ENCODE assay signal across 1 cellular context in the genomic region with DNA sequence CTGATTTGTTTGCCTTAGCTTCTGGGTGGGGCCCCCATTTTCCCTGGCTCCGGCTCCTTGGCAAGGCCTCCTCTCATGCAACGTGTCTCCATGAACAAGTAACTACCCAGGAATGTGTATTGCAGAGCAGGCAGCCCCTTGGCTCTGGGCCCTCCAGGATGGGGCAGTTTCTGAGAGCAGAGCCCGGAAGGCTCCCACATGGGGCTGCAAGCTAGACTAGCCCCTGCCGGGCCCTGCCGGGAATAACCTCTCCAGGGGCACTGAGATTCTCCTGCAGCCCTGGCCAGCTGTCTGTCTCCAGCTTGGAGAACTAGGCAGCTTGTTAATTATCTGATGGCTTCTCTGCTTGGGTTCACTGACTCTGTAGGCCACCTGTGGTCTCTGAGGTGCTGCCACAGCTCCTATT.
TF ChIP-seq lines count a peak whose summit lies in the region.

No MANE protein-coding gene starts in this region.

TF ChIP-seq in SK-N-SH, 30 proteins besides CTCF, POLR2A, EP300 and RAD21 (continued from another document):
- TF ChIP-seq, protein P1, sequence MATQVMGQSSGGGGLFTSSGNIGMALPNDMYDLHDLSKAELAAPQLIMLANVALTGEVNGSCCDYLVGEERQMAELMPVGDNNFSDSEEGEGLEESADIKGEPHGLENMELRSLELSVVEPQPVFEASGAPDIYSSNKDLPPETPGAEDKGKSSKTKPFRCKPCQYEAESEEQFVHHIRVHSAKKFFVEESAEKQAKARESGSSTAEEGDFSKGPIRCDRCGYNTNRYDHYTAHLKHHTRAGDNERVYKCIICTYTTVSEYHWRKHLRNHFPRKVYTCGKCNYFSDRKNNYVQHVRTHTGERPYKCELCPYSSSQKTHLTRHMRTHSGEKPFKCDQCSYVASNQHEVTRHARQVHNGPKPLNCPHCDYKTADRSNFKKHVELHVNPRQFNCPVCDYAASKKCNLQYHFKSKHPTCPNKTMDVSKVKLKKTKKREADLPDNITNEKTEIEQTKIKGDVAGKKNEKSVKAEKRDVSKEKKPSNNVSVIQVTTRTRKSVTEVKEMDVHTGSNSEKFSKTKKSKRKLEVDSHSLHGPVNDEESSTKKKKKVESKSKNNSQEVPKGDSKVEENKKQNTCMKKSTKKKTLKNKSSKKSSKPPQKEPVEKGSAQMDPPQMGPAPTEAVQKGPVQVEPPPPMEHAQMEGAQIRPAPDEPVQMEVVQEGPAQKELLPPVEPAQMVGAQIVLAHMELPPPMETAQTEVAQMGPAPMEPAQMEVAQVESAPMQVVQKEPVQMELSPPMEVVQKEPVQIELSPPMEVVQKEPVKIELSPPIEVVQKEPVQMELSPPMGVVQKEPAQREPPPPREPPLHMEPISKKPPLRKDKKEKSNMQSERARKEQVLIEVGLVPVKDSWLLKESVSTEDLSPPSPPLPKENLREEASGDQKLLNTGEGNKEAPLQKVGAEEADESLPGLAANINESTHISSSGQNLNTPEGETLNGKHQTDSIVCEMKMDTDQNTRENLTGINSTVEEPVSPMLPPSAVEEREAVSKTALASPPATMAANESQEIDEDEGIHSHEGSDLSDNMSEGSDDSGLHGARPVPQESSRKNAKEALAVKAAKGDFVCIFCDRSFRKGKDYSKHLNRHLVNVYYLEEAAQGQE (IDR thresholded peaks at IDR 0.05; ENCODE audit: low read depth, low read length) = no peak
- TF ChIP-seq POLR2AphosphoS5 (IDR thresholded peaks at IDR 0.05; ENCODE audit: low read depth, low read length) (peak; percentile 80), FOSL2 (IDR thresholded peaks at IDR 0.05; ENCODE audit: borderline replicate concordance, low read depth) (peak; percentile 86; the same call in 1 of the 2 replicates), MEF2A (IDR thresholded peaks at IDR 0.05; ENCODE audit: borderline replicate concordance, low read depth) (peak; percentile 77; the same call in 1 of the 2 replicates), TCF12 (IDR thresholded peaks at IDR 0.05) (peak; percentile 94), GATA2 (CRISPR knock-in tag; IDR thresholded peaks at IDR 0.05) (no peak), SMC3 (IDR thresholded peaks at IDR 0.05; ENCODE audit: low read depth, low read length) (peak; percentile 27; the same call in 1 of the 2 replicates), EZH2phosphoT487 (IDR thresholded peaks at IDR 0.05; ENCODE audit: borderline replicate concordance, low read depth) (no peak), CHD2 (IDR thresholded peaks at IDR 0.05; ENCODE audit: low read length, partially characterized antibody) (no peak), FOXJ3 (CRISPR knock-in tag; IDR thresholded peaks at IDR 0.05) (no peak), RCOR1 (IDR thresholded peaks at IDR 0.05; ENCODE audit: low read length) (no peak)
- TF ChIP-seq, protein P2, sequence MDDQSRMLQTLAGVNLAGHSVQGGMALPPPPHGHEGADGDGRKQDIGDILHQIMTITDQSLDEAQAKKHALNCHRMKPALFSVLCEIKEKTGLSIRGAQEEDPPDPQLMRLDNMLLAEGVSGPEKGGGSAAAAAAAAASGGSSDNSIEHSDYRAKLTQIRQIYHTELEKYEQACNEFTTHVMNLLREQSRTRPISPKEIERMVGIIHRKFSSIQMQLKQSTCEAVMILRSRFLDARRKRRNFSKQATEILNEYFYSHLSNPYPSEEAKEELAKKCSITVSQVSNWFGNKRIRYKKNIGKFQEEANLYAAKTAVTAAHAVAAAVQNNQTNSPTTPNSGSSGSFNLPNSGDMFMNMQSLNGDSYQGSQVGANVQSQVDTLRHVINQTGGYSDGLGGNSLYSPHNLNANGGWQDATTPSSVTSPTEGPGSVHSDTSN (IDR thresholded peaks at IDR 0.05) = peak; percentile 84
- TF ChIP-seq, protein P3, sequence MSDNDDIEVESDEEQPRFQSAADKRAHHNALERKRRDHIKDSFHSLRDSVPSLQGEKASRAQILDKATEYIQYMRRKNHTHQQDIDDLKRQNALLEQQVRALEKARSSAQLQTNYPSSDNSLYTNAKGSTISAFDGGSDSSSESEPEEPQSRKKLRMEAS (IDR thresholded peaks at IDR 0.05; ENCODE audit: low read depth) = peak; percentile 97
- TF ChIP-seq, protein P4, sequence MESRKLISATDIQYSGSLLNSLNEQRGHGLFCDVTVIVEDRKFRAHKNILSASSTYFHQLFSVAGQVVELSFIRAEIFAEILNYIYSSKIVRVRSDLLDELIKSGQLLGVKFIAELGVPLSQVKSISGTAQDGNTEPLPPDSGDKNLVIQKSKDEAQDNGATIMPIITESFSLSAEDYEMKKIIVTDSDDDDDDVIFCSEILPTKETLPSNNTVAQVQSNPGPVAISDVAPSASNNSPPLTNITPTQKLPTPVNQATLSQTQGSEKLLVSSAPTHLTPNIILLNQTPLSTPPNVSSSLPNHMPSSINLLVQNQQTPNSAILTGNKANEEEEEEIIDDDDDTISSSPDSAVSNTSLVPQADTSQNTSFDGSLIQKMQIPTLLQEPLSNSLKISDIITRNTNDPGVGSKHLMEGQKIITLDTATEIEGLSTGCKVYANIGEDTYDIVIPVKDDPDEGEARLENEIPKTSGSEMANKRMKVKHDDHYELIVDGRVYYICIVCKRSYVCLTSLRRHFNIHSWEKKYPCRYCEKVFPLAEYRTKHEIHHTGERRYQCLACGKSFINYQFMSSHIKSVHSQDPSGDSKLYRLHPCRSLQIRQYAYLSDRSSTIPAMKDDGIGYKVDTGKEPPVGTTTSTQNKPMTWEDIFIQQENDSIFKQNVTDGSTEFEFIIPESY (IDR thresholded peaks at IDR 0.05; ENCODE audit: borderline replicate concordance, low read depth) = peak; percentile 77
